Comparison of ENCODE assay signal across 20 cellular contexts in the genomic region with DNA sequence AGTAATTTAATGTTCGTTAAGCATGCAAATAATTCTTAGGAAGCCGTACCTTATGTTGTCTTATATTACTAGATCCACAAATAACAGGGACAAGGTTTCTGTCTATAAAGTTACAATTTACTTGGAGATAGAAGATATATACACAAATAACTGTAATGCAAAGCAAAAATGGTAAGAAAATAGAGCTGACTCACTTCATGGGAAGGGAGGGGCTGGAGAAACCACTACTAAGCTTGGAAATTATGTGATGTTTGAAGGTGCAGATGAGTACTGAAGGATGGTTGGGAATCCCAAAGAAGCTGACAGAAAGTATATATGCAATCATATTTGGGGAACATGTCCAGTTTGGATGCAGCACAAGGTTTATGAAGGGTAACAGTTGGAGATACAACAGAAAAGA. TPM values are rescaled to one million over a fixed set of nuclear protein-coding genes. Genes with fewer than 3 reads are reported as not detected.
A peak's percentile ranks its signal among the peaks of the same experiment; 100 is the strongest.
DNase-seq lines count a peak whose midpoint lies in the region; ATAC-seq, FAIRE-seq and TF ChIP-seq lines count a peak whose summit lies in the region.
"Had no signal": no experiment of that assay in that cellular context is flagged by ENCODE, and none has a peak within 500 bp of the region (broad histone marks: within the 10 kb centered on the region; RNA-seq: fewer than 3 reads in every experiment).

No MANE protein-coding gene starts in this region.

- peaks cover 0 to 2% of the 10 kb centered on the region in 2 experiments for H3K36me3 ChIP-seq in endothelial cell of umbilical vein (ENCODE audit: control insufficient read depth in 2 of 2, extremely low read depth in 1 of 2, insufficient read depth in 2 of 2, low read length in 2 of 2)
- H3K36me3 ChIP-seq in body of pancreas (replicated peaks in 1 of 2; ENCODE audit: insufficient read depth in 1 of 2, low read depth in 2 of 2), result no peaks in the 10 kb centered on the region
- H3K36me3 ChIP-seq: upper lobe of right lung had no signal

- H3K27ac Mint-ChIP-seq in activated naive CD4-positive, alpha-beta T cell treated with anti-CD3 and anti-CD28 coated beads, Interleukin-2, amount 50 U/mL, for 24 hours, result peak overlapping the region; percentile 89
- peak overlapping the region; percentile 28 for H3K27ac Mint-ChIP-seq in activated CD4-positive, alpha-beta memory T cell treated with anti-CD3 and anti-CD28 coated beads, Interleukin-2, amount 10 ng/mL, durations not matched to agents 7 days and 5 days
- H3K27ac Mint-ChIP-seq in type B pancreatic cell, result no peak overlapping the region
- H3K27ac Mint-ChIP-seq: stimulated activated effector memory CD8-positive, alpha-beta T cell treated with anti-CD3 and anti-CD28 coated beads, Interleukin-12 subunit alpha, Interleukin-12 subunit beta, amount 100 ng/mL, for 72 hours had no signal

- POLR2A ChIA-PET in activated CD4-positive, alpha-beta memory T cell treated with anti-CD3 and anti-CD28 coated beads, Interleukin-2, amount 10 ng/mL, durations not matched to agents 7 days and 5 days (lab: Charles Lee), result interaction anchor here (1.0 to 1.3 kb wide), 4 partner anchors 12 to 18 kb away, joined by 3 to 6 read pairs (median 4); no protein-coding TSS in a partner anchor
- POLR2A ChIA-PET in endothelial cell of umbilical vein (lab: Charles Lee) (no interaction called here), RWPE1 (lab: Yijun Ruan, JAX; ENCODE audit: low non-redundant PET) (no interaction called here)

- dilution Hi-C loops in endothelial cell of umbilical vein (cut with MboI; ENCODE audit: extremely low pct_ligation_motif_present, low sequenced_read_pairs), result no loop called here

- ATAC-seq in body of pancreas, result no peak
- no peak for ATAC-seq in esophagus mucosa
- ATAC-seq: activated CD8-positive, alpha-beta memory T cell treated with anti-CD3 and anti-CD28 coated beads, Interleukin-2, amount 10 ng/mL, durations not matched to agents 7 days and 5 days; heart right ventricle; stimulated activated effector memory CD8-positive, alpha-beta T cell treated with anti-CD3 and anti-CD28 coated beads, Interleukin-12 subunit alpha, Interleukin-12 subunit beta, amount 100 ng/mL, for 72 hours; upper lobe of right lung had no signal

- H3K9me1 ChIP-seq in endothelial cell of umbilical vein (replicated peaks; ENCODE audit: control insufficient read depth, extremely low read depth, insufficient read depth, low read length), result no peaks in the 10 kb centered on the region

- TF ChIP-seq POLR2A in endothelial cell of umbilical vein (IDR thresholded peaks at IDR 0.05; ENCODE audit: low read depth, low read length) (no peak), body of pancreas (IDR thresholded peaks at IDR 0.05) (no peak)

- peak overlapping the region; percentile 69 for H3K4me3 Mint-ChIP-seq in activated naive CD4-positive, alpha-beta T cell treated with anti-CD3 and anti-CD28 coated beads, Interleukin-2, amount 50 U/mL, for 24 hours
- no peak overlapping the region for H3K4me3 Mint-ChIP-seq in activated CD4-positive, alpha-beta memory T cell treated with anti-CD3 and anti-CD28 coated beads, Interleukin-2, amount 10 ng/mL, durations not matched to agents 7 days and 5 days
- H3K4me3 Mint-ChIP-seq in type B pancreatic cell, result peak overlapping the region; percentile 10
- H3K4me3 Mint-ChIP-seq: stimulated activated effector memory CD8-positive, alpha-beta T cell treated with anti-CD3 and anti-CD28 coated beads, Interleukin-12 subunit alpha, Interleukin-12 subunit beta, amount 100 ng/mL, for 72 hours had no signal

- CTCF ChIA-PET in activated CD4-positive, alpha-beta memory T cell treated with anti-CD3 and anti-CD28 coated beads, Interleukin-2, amount 10 ng/mL, durations not matched to agents 7 days and 5 days (lab: Charles Lee), result interaction anchor here (1.1 kb wide), 1 partner anchor 100 kb away, joined by 4 read pairs; no protein-coding TSS in a partner anchor
- CTCF ChIA-PET in endothelial cell of umbilical vein (lab: Charles Lee) (interaction anchor here (1.5 kb wide), 1 partner anchor 27 kb away, joined by 5 read pairs; no protein-coding TSS in a partner anchor), RWPE1 (lab: Yijun Ruan, JAX) (no interaction called here)

- H3K4me3 ChIP-seq in endothelial cell of umbilical vein (replicated peaks in 1 of 3; ENCODE audit: insufficient read depth in 1 of 3, low read depth in 1 of 3, low read length in 3 of 3) (no peak overlapping the region), body of pancreas (no peak overlapping the region)
- H3K4me3 ChIP-seq: esophagus squamous epithelium, heart right ventricle, SJCRH30, upper lobe of right lung had no signal

- H3K27ac ChIP-seq in endothelial cell of umbilical vein (ENCODE audit: insufficient read depth, low read depth, low read length) (no peak overlapping the region), RWPE1 (no peak overlapping the region), body of pancreas (no peak overlapping the region)
- H3K27ac ChIP-seq: esophagus squamous epithelium, heart right ventricle, SJCRH30, upper lobe of right lung had no signal

- TF ChIP-seq CTCF in endothelial cell of umbilical vein (IDR thresholded peaks at IDR 0.05; ENCODE audit: extremely low read depth in 1 of 2, insufficient read depth in 1 of 2, low read depth in 1 of 2, low read length in 2 of 2), result no peak
- no peak for TF ChIP-seq CTCF in type B pancreatic cell (conservative IDR thresholded peaks at IDR 0.05)
- TF ChIP-seq CTCF in RWPE1 (conservative IDR thresholded peaks at IDR 0.05; ENCODE audit: low read depth), result no peak
- no peak for TF ChIP-seq CTCF in body of pancreas (IDR thresholded peaks at IDR 0.05)

- H3K9me3 ChIP-seq in endothelial cell of umbilical vein (replicated peaks; ENCODE audit: control insufficient read depth, insufficient read depth, low read length) (no peaks in the 10 kb centered on the region), body of pancreas (no peaks in the 10 kb centered on the region)
- H3K9me3 ChIP-seq: Caco-2, esophagus squamous epithelium, heart right ventricle, SJCRH30, upper lobe of right lung had no signal

- H3K27me3 ChIP-seq in endothelial cell of umbilical vein (ENCODE audit: control insufficient read depth in 2 of 2, insufficient read depth in 2 of 2, low read length in 2 of 2) (no peaks in the 10 kb centered on the region), body of pancreas (no peaks in the 10 kb centered on the region)
- H3K27me3 ChIP-seq: esophagus squamous epithelium, heart right ventricle, SJCRH30, upper lobe of right lung had no signal

- no peak overlapping the region for H3K4me2 ChIP-seq in endothelial cell of umbilical vein (ENCODE audit: insufficient read depth, low read length)

- H3K9me3 Mint-ChIP-seq in activated naive CD4-positive, alpha-beta T cell treated with anti-CD3 and anti-CD28 coated beads, Interleukin-2, amount 50 U/mL, for 24 hours, result no peaks in the 10 kb centered on the region
- no peaks in the 10 kb centered on the region for H3K9me3 Mint-ChIP-seq in activated CD4-positive, alpha-beta memory T cell treated with anti-CD3 and anti-CD28 coated beads, Interleukin-2, amount 10 ng/mL, durations not matched to agents 7 days and 5 days
- no peaks in the 10 kb centered on the region for H3K9me3 Mint-ChIP-seq in type B pancreatic cell
- H3K9me3 Mint-ChIP-seq: stimulated activated effector memory CD8-positive, alpha-beta T cell treated with anti-CD3 and anti-CD28 coated beads, Interleukin-12 subunit alpha, Interleukin-12 subunit beta, amount 100 ng/mL, for 72 hours had no signal

- H2AFZ ChIP-seq in endothelial cell of umbilical vein (ENCODE audit: low read depth, low read length), result no peak overlapping the region

- BruUV-seq in endothelial cell of umbilical vein (replicated peaks; lab: Mats Ljungman, UMichigan), result no TSS peak

- no peak for FAIRE-seq in endothelial cell of umbilical vein (lab: Jason Lieb, UNC)
- FAIRE-seq: GM12891, small intestine had no signal

- H3K27me3 Mint-ChIP-seq in activated naive CD4-positive, alpha-beta T cell treated with anti-CD3 and anti-CD28 coated beads, Interleukin-2, amount 50 U/mL, for 24 hours, result no peaks in the 10 kb centered on the region
- H3K27me3 Mint-ChIP-seq in activated CD4-positive, alpha-beta memory T cell treated with anti-CD3 and anti-CD28 coated beads, Interleukin-2, amount 10 ng/mL, durations not matched to agents 7 days and 5 days, result no peaks in the 10 kb centered on the region
- H3K27me3 Mint-ChIP-seq in type B pancreatic cell, result no peaks in the 10 kb centered on the region
- H3K27me3 Mint-ChIP-seq: activated CD8-positive, alpha-beta memory T cell treated with anti-CD3 and anti-CD28 coated beads, Interleukin-2, amount 10 ng/mL, durations not matched to agents 7 days and 5 days had no signal

- WGBS in body of pancreas, 2 donors, result 63 to 90% methylated on average over 2 of the region's 2 CpGs

- H3K4me1 ChIP-seq in endothelial cell of umbilical vein (ENCODE audit: control insufficient read depth, extremely low read depth, insufficient read depth, low read length), result peaks cover 11% of the 10 kb centered on the region
- peaks cover 24% of the 10 kb centered on the region for H3K4me1 ChIP-seq in body of pancreas
- H3K4me1 ChIP-seq: SJCRH30 had no signal

- H3K79me2 ChIP-seq in endothelial cell of umbilical vein (ENCODE audit: control insufficient read depth, insufficient read depth, low read length), result peaks cover 80% of the 10 kb centered on the region

- no peak for DNase-seq in activated naive CD4-positive, alpha-beta T cell treated with Interleukin-2 at 50 U/mL for 16 hours
- no peak for DNase-seq in activated CD4-positive, alpha-beta memory T cell treated with anti-CD3 and anti-CD28 coated beads, Interleukin-2, amount 10 ng/mL, durations not matched to agents 7 days and 5 days
- no peak for DNase-seq in endothelial cell of umbilical vein (ENCODE audit: low read depth, low spot score)
- DNase-seq in type B pancreatic cell (ENCODE audit: extremely low spot score, unreplicated experiment), result no peak
- DNase-seq in RWPE1 (ENCODE audit: low spot score), result no peak
- DNase-seq in body of pancreas, result no peak
- DNase-seq: activated CD8-positive, alpha-beta memory T cell treated with anti-CD3 and anti-CD28 coated beads, Interleukin-2, amount 10 ng/mL, durations not matched to agents 7 days and 5 days; Caco-2; esophagus squamous epithelium; heart right ventricle; NCI-H1694; NCI-H446 treated with DMSO at 0.1 percent for 48 hours; posterior cingulate gyrus; SJCRH30; small intestine; upper lobe of right lung had no signal

- peaks cover 72% of the 10 kb centered on the region for H3K4me1 Mint-ChIP-seq in activated naive CD4-positive, alpha-beta T cell treated with anti-CD3 and anti-CD28 coated beads, Interleukin-2, amount 50 U/mL, for 24 hours
- peaks cover 53% of the 10 kb centered on the region for H3K4me1 Mint-ChIP-seq in activated CD4-positive, alpha-beta memory T cell treated with anti-CD3 and anti-CD28 coated beads, Interleukin-2, amount 10 ng/mL, durations not matched to agents 7 days and 5 days
- H3K4me1 Mint-ChIP-seq in type B pancreatic cell (ENCODE audit: unreplicated experiment), result peaks cover 25% of the 10 kb centered on the region

- intact Hi-C loops in endothelial cell of umbilical vein (cut with micrococcal nuclease), result no loop called here
- intact Hi-C loops in body of pancreas (cut with DNase I), result no loop called here

- peaks cover 9% of the 10 kb centered on the region for H3K36me3 Mint-ChIP-seq in activated naive CD4-positive, alpha-beta T cell treated with anti-CD3 and anti-CD28 coated beads, Interleukin-2, amount 50 U/mL, for 24 hours
- H3K36me3 Mint-ChIP-seq in activated CD4-positive, alpha-beta memory T cell treated with anti-CD3 and anti-CD28 coated beads, Interleukin-2, amount 10 ng/mL, durations not matched to agents 7 days and 5 days (ENCODE audit: low read depth), result peaks cover 70% of the 10 kb centered on the region
- H3K36me3 Mint-ChIP-seq in type B pancreatic cell, result peaks cover 10% of the 10 kb centered on the region

- H3K9ac ChIP-seq in endothelial cell of umbilical vein (replicated peaks; ENCODE audit: extremely low read depth, insufficient read depth, low read length), result no peak overlapping the region

- peaks cover 4% of the 10 kb centered on the region for H4K20me1 ChIP-seq in endothelial cell of umbilical vein (replicated peaks; ENCODE audit: control insufficient read depth, extremely low read depth, insufficient read depth, low read length)

RNA-seq across cellular contexts. Expression of gene NPAT, which starts 4.0 kb away (rescaled TPM):
- 10 to 100 TPM; 36.1 to 40.9 TPM for total RNA-seq in activated CD4-positive, alpha-beta memory T cell treated with anti-CD3 and anti-CD28 coated beads, Interleukin-2, amount 10 ng/mL, durations not matched to agents 7 days and 5 days
- total RNA-seq in endothelial cell of umbilical vein (19.0 and 19.7 TPM in 2 replicates), type B pancreatic cell (ENCODE audit: low replicate concordance) (14.0 and 17.8 TPM in 2 replicates), body of pancreas (10 to 100 TPM in 1 of 2 donors, 1 to 10 TPM in 1; 8.6 to 12.2 TPM), esophagus mucosa (7.9 TPM)
- 4.0 and 4.4 TPM in 2 replicates for polyA plus RNA-seq in endothelial cell of umbilical vein
- 4.7 and 5.0 TPM in 2 replicates for polyA plus RNA-seq in endothelial cell of umbilical vein (2011; cell fraction: cytosol; rRNA removed)
- polyA plus RNA-seq in endothelial cell of umbilical vein (2011; cell fraction: nucleus; rRNA removed), result 12.5 and 17.5 TPM in 2 replicates
- 7.9 and 10.2 TPM in 2 replicates for polyA plus RNA-seq in endothelial cell of umbilical vein (2012)
- 20.3 and 23.5 TPM in 2 replicates for polyA minus RNA-seq in endothelial cell of umbilical vein
- 12.4 TPM for polyA minus RNA-seq in endothelial cell of umbilical vein (2011; cell fraction: cytosol; rRNA and poly(A)+ RNA removed)
- 25.5 and 37.1 TPM in 2 replicates for polyA minus RNA-seq in endothelial cell of umbilical vein (2011; cell fraction: nucleus; rRNA and poly(A)+ RNA removed)

RNA-seq across cellular contexts. Expression of gene ATM, which starts 4.4 kb away (rescaled TPM):
- total RNA-seq in activated CD4-positive, alpha-beta memory T cell treated with anti-CD3 and anti-CD28 coated beads, Interleukin-2, amount 10 ng/mL, durations not matched to agents 7 days and 5 days, result 100 to 1,000 TPM; 130 to 144 TPM
- total RNA-seq in endothelial cell of umbilical vein, result 49.7 and 52.1 TPM in 2 replicates
- polyA plus RNA-seq in endothelial cell of umbilical vein, result 8.3 and 11.8 TPM in 2 replicates
- 12.2 and 15.8 TPM in 2 replicates for polyA plus RNA-seq in endothelial cell of umbilical vein (2011; cell fraction: cytosol; rRNA removed)
- 53.6 and 74.0 TPM in 2 replicates for polyA plus RNA-seq in endothelial cell of umbilical vein (2011; cell fraction: nucleus; rRNA removed)
- 26.7 and 26.9 TPM in 2 replicates for polyA plus RNA-seq in endothelial cell of umbilical vein (2012)
- 46.2 and 111 TPM in 2 replicates for polyA minus RNA-seq in endothelial cell of umbilical vein
- 28.6 TPM for polyA minus RNA-seq in endothelial cell of umbilical vein (2011; cell fraction: cytosol; rRNA and poly(A)+ RNA removed)
- polyA minus RNA-seq in endothelial cell of umbilical vein (2011; cell fraction: nucleus; rRNA and poly(A)+ RNA removed), result 140 and 144 TPM in 2 replicates
- 47.0 and 78.4 TPM in 2 replicates for total RNA-seq in type B pancreatic cell (ENCODE audit: low replicate concordance)
- 100 to 1,000 TPM; 128 to 134 TPM for total RNA-seq in body of pancreas
- 21.8 TPM for total RNA-seq in esophagus mucosa
